7 cellular contexts compared by ENCODE assay signal in genomic region chr10:88990528-88991160, GRCh38. TPM values are rescaled to one million over a fixed set of nuclear protein-coding genes. Genes with fewer than 3 reads are reported as not detected.
DNase-seq lines count a peak whose midpoint lies in the region; ATAC-seq, FAIRE-seq and TF ChIP-seq lines count a peak whose summit lies in the region.

Gene FAS, plus strand, starts transcription at chr10:88990798. Its CDS starts 79 bp downstream, at chr10:88990877.

- CTCF ChIA-PET in endothelial cell of umbilical vein (lab: Charles Lee): interaction anchor here (0.6 to 4.2 kb wide), 19 partner anchors 8 to 425 kb away, joined by 3 to 103 read pairs (median 6); partner anchors contain the start of gene IFIT1

- H3K36me3 ChIP-seq in endothelial cell of umbilical vein (ENCODE audit: control insufficient read depth in 2 of 2, extremely low read depth in 1 of 2, insufficient read depth in 2 of 2, low read length in 2 of 2): no peaks in the 10 kb centered on the region

- H2AFZ ChIP-seq in endothelial cell of umbilical vein (ENCODE audit: low read depth, low read length): peak within 1 kb of the TSS; percentile 77

- peaks cover 11 to 22% of the 10 kb centered on the region in 2 experiments for H3K27me3 ChIP-seq in endothelial cell of umbilical vein (ENCODE audit: control insufficient read depth in 2 of 2, insufficient read depth in 2 of 2, low read length in 2 of 2)

- peak within 1 kb of the TSS; percentile 6 for H3K27ac ChIP-seq in endothelial cell of umbilical vein (ENCODE audit: insufficient read depth, low read depth, low read length)

- no peak for TF ChIP-seq POLR2A in endothelial cell of umbilical vein (IDR thresholded peaks at IDR 0.05; ENCODE audit: low read depth, low read length)

- dilution Hi-C loops in endothelial cell of umbilical vein (cut with MboI; ENCODE audit: extremely low pct_ligation_motif_present, low sequenced_read_pairs): loop anchor here (25.0 kb wide), 1 partner anchor 222 kb away; the partner anchor contains the start of gene CH25H

- H3K79me2 ChIP-seq in endothelial cell of umbilical vein (ENCODE audit: control insufficient read depth, insufficient read depth, low read length): no peaks in the 10 kb centered on the region

- BruUV-seq in endothelial cell of umbilical vein (replicated peaks; lab: Mats Ljungman, UMichigan): TSS peak; percentile 76

- POLR2A ChIA-PET in endothelial cell of umbilical vein (lab: Charles Lee): interaction anchor here (1.1 kb wide), 1 partner anchor 10 kb away, joined by 3 read pairs; no protein-coding TSS in a partner anchor

- DNase-seq in NCI-H748 treated with DMSO at 0.1 percent for 48 hours (lab: John Stamatoyannopoulos, UW) (peak; percentile 3), endothelial cell of umbilical vein (ENCODE audit: low read depth, low spot score) (peak; percentile 53), mucosa of gallbladder (ENCODE audit: low spot score) (peak; percentile 67)
- DNase-seq in activated CD8-positive, alpha-beta memory T cell treated with anti-CD3 and anti-CD28 coated beads, Interleukin-2, amount 50 U/mL, for 1 hour (ENCODE audit: extremely low read depth): peak; percentile 67
- DNase-seq in stimulated activated CD8-positive, alpha-beta memory T cell treated with anti-CD3 and anti-CD28 coated beads, Interleukin-4, amount 100 ng/mL, for 4 hours (ENCODE audit: low read depth in 2 of 2, low spot score in 1 of 2): peak; percentile 59 to 63

- H4K20me1 ChIP-seq in endothelial cell of umbilical vein (replicated peaks; ENCODE audit: control insufficient read depth, extremely low read depth, insufficient read depth, low read length): no peaks in the 10 kb centered on the region

- no peak for FAIRE-seq in endothelial cell of umbilical vein (lab: Jason Lieb, UNC)

- no peaks in the 10 kb centered on the region for H3K9me1 ChIP-seq in endothelial cell of umbilical vein (replicated peaks; ENCODE audit: control insufficient read depth, extremely low read depth, insufficient read depth, low read length)

- H3K4me1 ChIP-seq in endothelial cell of umbilical vein (ENCODE audit: control insufficient read depth, extremely low read depth, insufficient read depth, low read length): peaks cover 12% of the 10 kb centered on the region

- H3K9me3 ChIP-seq in endothelial cell of umbilical vein (replicated peaks; ENCODE audit: control insufficient read depth, insufficient read depth, low read length): no peaks in the 10 kb centered on the region

- no peak for TF ChIP-seq CTCF in endothelial cell of umbilical vein (IDR thresholded peaks at IDR 0.05; ENCODE audit: extremely low read depth in 1 of 2, insufficient read depth in 1 of 2, low read depth in 1 of 2, low read length in 2 of 2)

- H3K4me3 ChIP-seq in endothelial cell of umbilical vein (replicated peaks in 1 of 3; ENCODE audit: insufficient read depth in 1 of 3, low read depth in 1 of 3, low read length in 3 of 3): peak within 1 kb of the TSS; percentile 76 to 84 (median 84)

- peak within 1 kb of the TSS; percentile 83 for H3K4me2 ChIP-seq in endothelial cell of umbilical vein (ENCODE audit: insufficient read depth, low read length)

- ATAC-seq in GM18508 (IDR thresholded peaks at IDR 0.05; ENCODE audit: insufficient read depth, unreplicated experiment) (peak; percentile 41), HG02840 (IDR thresholded peaks at IDR 0.05; ENCODE audit: low FRiP score, unreplicated experiment) (peak; percentile 61)

- H3K9ac ChIP-seq in endothelial cell of umbilical vein (replicated peaks; ENCODE audit: extremely low read depth, insufficient read depth, low read length): peak within 1 kb of the TSS; percentile 50

- intact Hi-C loops in endothelial cell of umbilical vein (cut with micrococcal nuclease): loop anchor here (1.0 to 2.0 kb wide), 6 partner anchors 13 to 289 kb away; partner anchors contain the start of genes CH25H and STAMBPL1

TF ChIP-seq in endothelial cell of umbilical vein, 7 proteins besides CTCF, POLR2A, EP300 and RAD21:
- TF ChIP-seq POLR2AphosphoS5 (IDR thresholded peaks at IDR 0.05; ENCODE audit: insufficient read depth, low read depth, low read length) (no peak), GATA2 (IDR thresholded peaks at IDR 0.05; ENCODE audit: insufficient read depth, insufficient read length, low read depth, low read length) (no peak), MYC (IDR thresholded peaks at IDR 0.05; ENCODE audit: low read depth, low read length) (no peak), FOS (IDR thresholded peaks at IDR 0.05; ENCODE audit: borderline replicate concordance, insufficient read depth, low read length) (no peak), EZH2 (IDR thresholded peaks at IDR 0.05; ENCODE audit: borderline replicate concordance, low read depth, low read length, severe bottlenecking) (no peak)

RNA-seq across cellular contexts. Expression of gene FAS, which starts in this region (rescaled TPM):
- total RNA-seq in endothelial cell of umbilical vein (6.0 and 6.1 TPM in 2 replicates), mucosa of gallbladder (18.8 TPM)
- 1.7 and 2.0 TPM in 2 replicates for polyA plus RNA-seq in endothelial cell of umbilical vein
- 3.0 and 3.6 TPM in 2 replicates for polyA plus RNA-seq in endothelial cell of umbilical vein (2011; cell fraction: cytosol; rRNA removed)
- 6.6 and 7.0 TPM in 2 replicates for polyA plus RNA-seq in endothelial cell of umbilical vein (2011; cell fraction: nucleus; rRNA removed)
- polyA plus RNA-seq in endothelial cell of umbilical vein (2012): 6.3 and 11.4 TPM in 2 replicates
- polyA minus RNA-seq in endothelial cell of umbilical vein: 2.7 and 4.0 TPM in 2 replicates
- polyA minus RNA-seq in endothelial cell of umbilical vein (2011; cell fraction: cytosol; rRNA and poly(A)+ RNA removed): 9.7 TPM
- 2.9 and 4.3 TPM in 2 replicates for polyA minus RNA-seq in endothelial cell of umbilical vein (2011; cell fraction: nucleus; rRNA and poly(A)+ RNA removed)

Comparison
In these comparisons a context has a peak if more than half of its experiments do, and no peak if none do; other contexts are left out.
1. Peak in every context shown above with its lines: DNase-seq, ATAC-seq, H3K4me3 ChIP-seq and H3K27ac ChIP-seq.
2. DNase-seq: peak in every context shown above with its lines; median percentile 67 in activated CD8-positive, alpha-beta memory T cell treated with anti-CD3 and anti-CD28 coated beads, Interleukin-2, amount 50 U/mL, for 1 hour; 67 in mucosa of gallbladder; 61 in stimulated activated CD8-positive, alpha-beta memory T cell treated with anti-CD3 and anti-CD28 coated beads, Interleukin-4, amount 100 ng/mL, for 4 hours; 53 in endothelial cell of umbilical vein; 3 in NCI-H748 treated with DMSO at 0.1 percent for 48 hours.